In the genomic region with DNA sequence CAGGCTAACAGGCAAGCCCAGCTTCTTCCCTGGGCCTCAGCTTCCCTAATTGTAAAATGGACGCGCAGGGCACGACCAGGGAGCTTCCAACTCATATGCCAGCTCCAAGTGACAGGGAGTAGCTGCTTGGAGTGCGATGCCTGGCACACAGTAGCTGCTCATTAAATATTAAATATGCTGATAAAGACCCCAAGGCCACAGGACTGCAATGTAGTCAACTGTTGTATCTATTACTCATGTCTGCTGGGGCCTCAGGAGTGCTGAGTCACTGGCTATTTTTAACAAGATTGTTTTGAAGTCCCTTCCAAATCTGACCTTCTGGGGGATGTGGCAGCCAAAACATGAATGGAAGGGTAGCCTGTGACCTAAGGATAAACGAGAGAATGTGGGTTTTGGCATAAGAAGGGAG, we compare ENCODE assay signal across 9 cellular contexts. TPM values are rescaled to one million over a fixed set of nuclear protein-coding genes. Genes with fewer than 3 reads are reported as not detected.
DNase-seq lines count a peak whose midpoint lies in the region; ATAC-seq and TF ChIP-seq lines count a peak whose summit lies in the region.
"Had no signal": no experiment of that assay in that cellular context is flagged by ENCODE, and none has a peak within 500 bp of the region (broad histone marks: within the 10 kb centered on the region; RNA-seq: fewer than 3 reads in every experiment).

No MANE protein-coding gene starts in this region.

- H3K9me3 Mint-ChIP-seq in activated T-helper 17 cell treated with anti-CD3 and anti-CD28 coated beads, Interleukin-2, amount 50 U/mL, for 72 hours: no peaks in the 10 kb centered on the region
- H3K9me3 Mint-ChIP-seq: activated naive CD8-positive, alpha-beta T cell treated with anti-CD3 and anti-CD28 coated beads, Interleukin-2, amount 10 ng/mL, durations not matched to agents 7 days and 5 days had no signal

- peak overlapping the region; percentile 88 for H3K4me3 Mint-ChIP-seq in activated T-helper 17 cell treated with anti-CD3 and anti-CD28 coated beads, Interleukin-2, amount 50 U/mL, for 72 hours
- H3K4me3 Mint-ChIP-seq: activated naive CD8-positive, alpha-beta T cell treated with anti-CD3 and anti-CD28 coated beads, Interleukin-2, amount 10 ng/mL, durations not matched to agents 7 days and 5 days had no signal

- H3K4me1 Mint-ChIP-seq in activated T-helper 17 cell treated with anti-CD3 and anti-CD28 coated beads, Interleukin-2, amount 50 U/mL, for 72 hours: peaks cover 69% of the 10 kb centered on the region

- DNase-seq in SKM-1 treated with dmso at 0.1 percent for 144 hours (lab: John Stamatoyannopoulos, UW; ENCODE audit: unreplicated experiment) (peak; percentile 5), SKM-1 (lab: John Stamatoyannopoulos, UW; ENCODE audit: unreplicated experiment) (no peak), left ventricle myocardium superior (no peak), testis (peak; percentile 64), GF-D8 (lab: John Stamatoyannopoulos, UW) (no peak)
- DNase-seq: activated naive CD8-positive, alpha-beta T cell treated with anti-CD3 and anti-CD28 coated beads, Interleukin-2, amount 10 ng/mL, durations not matched to agents 7 days and 5 days had no signal

- ATAC-seq in activated T-helper 17 cell treated with anti-CD3 and anti-CD28 coated beads, Interleukin-2, amount 50 U/mL, for 72 hours (replicated peaks): no peak
- ATAC-seq in left ventricle myocardium superior (peak; percentile 71), HG03460 (IDR thresholded peaks at IDR 0.05; ENCODE audit: unreplicated experiment) (no peak), HG02571 (IDR thresholded peaks at IDR 0.05; ENCODE audit: unreplicated experiment) (no peak)

- H3K4me1 ChIP-seq in testis: peaks cover 30% of the 10 kb centered on the region

- H3K27ac ChIP-seq in testis: peak overlapping the region in 1 of 2 donors; percentile 41

- intact Hi-C loops in left ventricle myocardium superior (cut with micrococcal nuclease) (no loop called here), testis (cut with DNase I; ENCODE audit: low total_unique reads) (no loop called here)

- no peak for TF ChIP-seq POLR2A in testis (IDR thresholded peaks at IDR 0.05)

- TF ChIP-seq CTCF in testis (IDR thresholded peaks at IDR 0.05): no peak

- no peaks in the 10 kb centered on the region for H3K27me3 Mint-ChIP-seq in activated T-helper 17 cell treated with anti-CD3 and anti-CD28 coated beads, Interleukin-2, amount 50 U/mL, for 72 hours
- H3K27me3 Mint-ChIP-seq: activated naive CD8-positive, alpha-beta T cell treated with anti-CD3 and anti-CD28 coated beads, Interleukin-2, amount 10 ng/mL, durations not matched to agents 7 days and 5 days had no signal

- H3K4me3 ChIP-seq in testis: no peak overlapping the region

- H3K9me3 ChIP-seq in testis: no peaks in the 10 kb centered on the region

- H3K27me3 ChIP-seq in testis: no peaks in the 10 kb centered on the region

- WGBS in testis, 2 donors: 28 to 79% methylated on average over 4 to 5 of the region's 5 CpGs

- H3K36me3 ChIP-seq in testis (ENCODE audit: low read depth, missing control alignments): no peaks in the 10 kb centered on the region

- peak overlapping the region; percentile 82 for H3K27ac Mint-ChIP-seq in activated T-helper 17 cell treated with anti-CD3 and anti-CD28 coated beads, Interleukin-2, amount 50 U/mL, for 72 hours

- H3K36me3 Mint-ChIP-seq in activated T-helper 17 cell treated with anti-CD3 and anti-CD28 coated beads, Interleukin-2, amount 50 U/mL, for 72 hours (ENCODE audit: low read depth): peaks cover 100% of the 10 kb centered on the region

RNA-seq across cellular contexts. Expression of gene TNIP1, which starts 17.7 kb away (rescaled TPM):
- 100 to 1,000 TPM; 316 to 609 TPM for total RNA-seq in activated T-helper 17 cell treated with anti-CD3 and anti-CD28 coated beads, Interleukin-2, amount 50 U/mL, for 72 hours
- total RNA-seq in left ventricle myocardium superior: 137 TPM
- total RNA-seq in testis: 10 to 100 TPM; 48.4 to 58.3 TPM
- 43.5 TPM for polyA plus RNA-seq in testis (ENCODE audit: insufficient read depth, low read depth, low replicate concordance)

RNA-seq across cellular contexts. Expression of gene GPX3, which starts 42.7 kb away (rescaled TPM):
- total RNA-seq in activated T-helper 17 cell treated with anti-CD3 and anti-CD28 coated beads, Interleukin-2, amount 50 U/mL, for 72 hours: not detected
- total RNA-seq in left ventricle myocardium superior (537 TPM), testis (100 to 1,000 TPM; 216 to 224 TPM)
- 119 TPM for polyA plus RNA-seq in testis (ENCODE audit: insufficient read depth, low read depth, low replicate concordance)
- total RNA-seq: activated naive CD8-positive, alpha-beta T cell treated with anti-CD3 and anti-CD28 coated beads, Interleukin-2, amount 10 ng/mL, durations not matched to agents 7 days and 5 days had no signal

Comparison
In these comparisons a context has a peak if more than half of its experiments do, and no peak if none do; other contexts are left out.
1. DNase-seq: peak in SKM-1 treated with dmso at 0.1 percent for 144 hours (single experiment) and testis (single experiment); none in SKM-1 (single experiment), left ventricle myocardium superior (single experiment) and GF-D8 (single experiment).
2. RNA of gene GPX3, which starts 42.7 kb away (total RNA-seq): 537 TPM in left ventricle myocardium superior (single experiment) and 216 to 224 TPM in testis; not detected in activated T-helper 17 cell treated with anti-CD3 and anti-CD28 coated beads, Interleukin-2, amount 50 U/mL, for 72 hours; every median in the first group is over 100 times any median in the second.